Comparison of ENCODE assay signal across 10 cellular contexts in the genomic region with DNA sequence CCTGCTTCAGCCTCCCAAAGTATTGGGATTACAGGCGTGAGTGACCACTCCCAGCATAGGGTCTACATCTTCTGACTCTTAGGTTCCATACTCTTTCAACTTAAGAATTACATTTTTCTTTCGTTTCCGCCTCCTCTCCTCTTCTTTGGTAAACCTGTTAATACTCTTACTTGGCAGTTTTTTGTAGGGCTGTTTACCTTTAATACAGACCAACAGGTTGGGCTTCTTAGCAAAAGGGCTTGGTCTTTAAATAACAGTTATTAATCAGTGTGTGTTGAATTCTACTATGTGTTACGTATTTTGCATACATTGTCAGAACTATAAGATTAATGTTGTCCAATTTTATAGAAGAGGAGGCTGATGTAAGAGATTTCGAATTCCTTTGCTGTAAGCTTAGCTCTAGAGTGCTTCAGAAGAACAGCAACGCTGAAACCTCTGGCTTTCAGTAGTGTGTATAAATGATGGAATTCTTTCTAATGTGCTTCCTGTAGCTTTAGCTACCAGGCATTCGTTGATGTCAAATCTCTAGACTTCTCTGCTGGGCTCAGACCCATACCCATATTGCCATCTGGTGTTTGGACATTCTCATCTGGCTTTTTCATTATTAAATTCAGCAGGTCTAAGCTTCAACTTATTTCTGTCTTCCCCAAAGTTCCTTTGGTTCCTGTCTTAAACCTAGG. TPM values are rescaled to one million over a fixed set of nuclear protein-coding genes. Genes with fewer than 3 reads are reported as not detected.
DNase-seq lines count a peak whose midpoint lies in the region; ATAC-seq and TF ChIP-seq lines count a peak whose summit lies in the region.
"Had no signal": no experiment of that assay in that cellular context is flagged by ENCODE, and none has a peak within 500 bp of the region (broad histone marks: within the 10 kb centered on the region; RNA-seq: fewer than 3 reads in every experiment).

No MANE protein-coding gene starts in this region.

- H3K4me1 Mint-ChIP-seq in Calu3 (ENCODE audit: low read depth, unreplicated experiment) (peaks cover 20% of the 10 kb centered on the region), HFFc6 (ENCODE audit: low read depth) (peaks cover 42% of the 10 kb centered on the region), mesothelial cell of epicardium (peaks cover 40% of the 10 kb centered on the region), glutamatergic neuron (ENCODE audit: low read depth, unreplicated experiment) (peaks cover 12% of the 10 kb centered on the region)
- peaks cover 47% of the 10 kb centered on the region for H3K4me1 Mint-ChIP-seq in activated naive CD4-positive, alpha-beta T cell treated with anti-CD3 and anti-CD28 coated beads, Interleukin-2, amount 10 ng/mL, durations not matched to agents 7 days and 5 days

- no peak for ATAC-seq in HG02840 (IDR thresholded peaks at IDR 0.05; ENCODE audit: low FRiP score, unreplicated experiment)
- ATAC-seq: left cardiac atrium had no signal

- peak overlapping the region; percentile 66 for H3K27ac Mint-ChIP-seq in Calu3 (ENCODE audit: unreplicated experiment)
- peak overlapping the region; percentile 6; the same call in 1 of the 2 replicates for H3K27ac Mint-ChIP-seq in HFFc6
- peak overlapping the region; percentile 28 for H3K27ac Mint-ChIP-seq in mesothelial cell of epicardium
- H3K27ac Mint-ChIP-seq in glutamatergic neuron (ENCODE audit: unreplicated experiment): no peak overlapping the region
- no peak overlapping the region for H3K27ac Mint-ChIP-seq in activated naive CD4-positive, alpha-beta T cell treated with anti-CD3 and anti-CD28 coated beads, Interleukin-2, amount 10 ng/mL, durations not matched to agents 7 days and 5 days
- H3K27ac Mint-ChIP-seq: activated naive CD8-positive, alpha-beta T cell treated with anti-CD3 and anti-CD28 coated beads, Interleukin-2, amount 10 ng/mL, durations not matched to agents 7 days and 5 days had no signal

- H3K36me3 Mint-ChIP-seq in Calu3 (ENCODE audit: insufficient read depth, unreplicated experiment) (peaks cover 25% of the 10 kb centered on the region), HFFc6 (ENCODE audit: low read depth) (no peaks in the 10 kb centered on the region; the same call in 1 of the 2 replicates), mesothelial cell of epicardium (peaks cover 9% of the 10 kb centered on the region), glutamatergic neuron (ENCODE audit: unreplicated experiment) (no peaks in the 10 kb centered on the region)
- H3K36me3 Mint-ChIP-seq in activated naive CD4-positive, alpha-beta T cell treated with anti-CD3 and anti-CD28 coated beads, Interleukin-2, amount 10 ng/mL, durations not matched to agents 7 days and 5 days: peaks cover 10% of the 10 kb centered on the region

- CTCF ChIA-PET in Calu3 (lab: Charles Lee): interaction anchor here (1.0 to 1.1 kb wide), 2 partner anchors 15 to 232 kb away, joined by 3 to 6 read pairs; no protein-coding TSS in a partner anchor
- CTCF ChIA-PET in activated naive CD4-positive, alpha-beta T cell treated with anti-CD3 and anti-CD28 coated beads, Interleukin-2, amount 10 ng/mL, durations not matched to agents 7 days and 5 days (lab: Charles Lee): interaction anchor here (0.9 to 8.1 kb wide), 11 partner anchors 13 to 488 kb away, joined by 3 to 89 read pairs (median 4); no protein-coding TSS in a partner anchor

- H3K9me3 Mint-ChIP-seq in Calu3 (ENCODE audit: low read depth, unreplicated experiment) (no peaks in the 10 kb centered on the region), HFFc6 (no peaks in the 10 kb centered on the region), mesothelial cell of epicardium (no peaks in the 10 kb centered on the region), glutamatergic neuron (ENCODE audit: unreplicated experiment) (peaks cover 11% of the 10 kb centered on the region)
- no peaks in the 10 kb centered on the region for H3K9me3 Mint-ChIP-seq in activated naive CD4-positive, alpha-beta T cell treated with anti-CD3 and anti-CD28 coated beads, Interleukin-2, amount 10 ng/mL, durations not matched to agents 7 days and 5 days
- H3K9me3 Mint-ChIP-seq: activated naive CD8-positive, alpha-beta T cell treated with anti-CD3 and anti-CD28 coated beads, Interleukin-2, amount 10 ng/mL, durations not matched to agents 7 days and 5 days had no signal

- H3K27me3 Mint-ChIP-seq in Calu3 (ENCODE audit: unreplicated experiment) (no peaks in the 10 kb centered on the region), HFFc6 (ENCODE audit: insufficient read depth) (peaks cover 2% of the 10 kb centered on the region), mesothelial cell of epicardium (ENCODE audit: low read depth) (no peaks in the 10 kb centered on the region), glutamatergic neuron (ENCODE audit: unreplicated experiment) (peaks cover 5% of the 10 kb centered on the region)
- no peaks in the 10 kb centered on the region for H3K27me3 Mint-ChIP-seq in activated naive CD4-positive, alpha-beta T cell treated with anti-CD3 and anti-CD28 coated beads, Interleukin-2, amount 10 ng/mL, durations not matched to agents 7 days and 5 days
- H3K27me3 Mint-ChIP-seq: activated naive CD8-positive, alpha-beta T cell treated with anti-CD3 and anti-CD28 coated beads, Interleukin-2, amount 10 ng/mL, durations not matched to agents 7 days and 5 days had no signal

- TF ChIP-seq CTCF in Calu3 (IDR thresholded peaks at IDR 0.05; ENCODE audit: unreplicated experiment) (no peak), HFFc6 (IDR thresholded peaks at IDR 0.05) (no peak), mesothelial cell of epicardium (IDR thresholded peaks at IDR 0.05; ENCODE audit: unreplicated experiment) (no peak), glutamatergic neuron (IDR thresholded peaks at IDR 0.05; ENCODE audit: partially characterized antibody, unreplicated experiment) (no peak)

- intact Hi-C loops in Calu3 (cut with micrococcal nuclease; ENCODE audit: unreplicated experiment): loop anchor here (1.0 to 10.0 kb wide), 5 partner anchors 56 to 578 kb away; a partner anchor contains a TSS

- BruUV-seq in Calu3 (replicated peaks; lab: Mats Ljungman, UMichigan): no TSS peak

- H3K4me3 Mint-ChIP-seq in Calu3 (ENCODE audit: low read depth, unreplicated experiment) (peak overlapping the region; percentile 95), HFFc6 (no peak overlapping the region; the same call in 1 of the 2 replicates), mesothelial cell of epicardium (peak overlapping the region; percentile 4), glutamatergic neuron (ENCODE audit: unreplicated experiment) (no peak overlapping the region)
- H3K4me3 Mint-ChIP-seq in activated naive CD4-positive, alpha-beta T cell treated with anti-CD3 and anti-CD28 coated beads, Interleukin-2, amount 10 ng/mL, durations not matched to agents 7 days and 5 days: no peak overlapping the region
- H3K4me3 Mint-ChIP-seq: activated naive CD8-positive, alpha-beta T cell treated with anti-CD3 and anti-CD28 coated beads, Interleukin-2, amount 10 ng/mL, durations not matched to agents 7 days and 5 days had no signal

- DNase-seq in Calu3 (no peak), HFFc6 (no peak), amniotic epithelial cell (ENCODE audit: low read depth) (peak; percentile 49), mesothelial cell of epicardium (ENCODE audit: low spot score in 2 of 2, unreplicated experiment in 2 of 2) (no peak), NCI-H774 (lab: John Stamatoyannopoulos, UW) (no peak), glutamatergic neuron (no peak)
- no peak for DNase-seq in activated naive CD4-positive, alpha-beta T cell treated with anti-CD3 and anti-CD28 coated beads, Interleukin-2, amount 10 ng/mL, durations not matched to agents 7 days and 5 days
- DNase-seq: activated naive CD8-positive, alpha-beta T cell treated with anti-CD3 and anti-CD28 coated beads, Interleukin-2, amount 10 ng/mL, durations not matched to agents 7 days and 5 days; left cardiac atrium had no signal

RNA-seq across cellular contexts. Expression of a gene that starts 3.1 kb away (rescaled TPM):
- 9.1 and 10.2 TPM in 2 replicates for total RNA-seq in Calu3 (2022)
- total RNA-seq in HFFc6 (2021; fragmentation: NEBNext Ultra II Directional; extraction: Animal tissue kit (Norgen Biotek cat#: 25700)): 10 to 100 TPM in 1 of 6 experiments, 1 to 10 TPM in 5; 7.3 to 10.3 (median 9.5) TPM
- total RNA-seq in mesothelial cell of epicardium: 9.7 to 11.3 TPM (median 10.3 TPM) in 3 replicates
- 5.4 TPM for total RNA-seq in glutamatergic neuron (ENCODE audit: unreplicated experiment)

Comparison
In these comparisons a context has a peak if more than half of its experiments do, and no peak if none do; other contexts are left out.
1. H3K27ac Mint-ChIP-seq: peak in Calu3 (single experiment), HFFc6 (single experiment) and mesothelial cell of epicardium (single experiment); none in glutamatergic neuron (single experiment) and activated naive CD4-positive, alpha-beta T cell treated with anti-CD3 and anti-CD28 coated beads, Interleukin-2, amount 10 ng/mL, durations not matched to agents 7 days and 5 days (single experiment).
2. H3K4me3 Mint-ChIP-seq: peak in Calu3 (single experiment) and mesothelial cell of epicardium (single experiment); none in HFFc6 (single experiment), glutamatergic neuron (single experiment) and activated naive CD4-positive, alpha-beta T cell treated with anti-CD3 and anti-CD28 coated beads, Interleukin-2, amount 10 ng/mL, durations not matched to agents 7 days and 5 days (single experiment).